Comparison of ENCODE assay signal across 1 cellular context in the genomic region with DNA sequence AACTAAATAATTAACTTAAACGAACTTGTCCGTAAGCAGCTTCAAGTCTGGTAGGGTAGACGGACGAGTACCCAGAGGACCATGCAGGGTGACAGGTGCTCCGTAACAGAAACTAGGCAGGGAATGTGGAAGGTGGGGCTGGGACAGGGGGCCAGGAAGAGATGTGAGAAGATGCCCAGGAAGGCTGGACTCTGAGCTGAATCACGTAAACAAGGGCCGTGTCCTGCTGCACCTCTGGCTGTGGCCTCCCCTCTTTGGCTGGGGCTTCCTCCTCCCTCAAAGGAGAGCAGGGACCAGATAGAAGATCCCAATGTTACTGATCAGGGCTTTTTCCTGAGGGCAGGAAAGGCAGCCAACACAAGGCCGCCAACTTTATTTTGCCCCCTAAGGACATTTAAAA.
TF ChIP-seq lines count a peak whose summit lies in the region.

No MANE protein-coding gene starts in this region.

TF ChIP-seq in IMR-90, 13 proteins besides CTCF, POLR2A, EP300 and RAD21 (continued from another document):
- no peak for TF ChIP-seq CHD1 (IDR thresholded peaks at IDR 0.05; ENCODE audit: low read depth, low read length)
- TF ChIP-seq MAZ (IDR thresholded peaks at IDR 0.05; ENCODE audit: borderline replicate concordance, low read depth, low read length): no peak
- no peak for TF ChIP-seq FOS (IDR thresholded peaks at IDR 0.05; ENCODE audit: low read depth, low read length)
- TF ChIP-seq SMC3 (IDR thresholded peaks at IDR 0.05; ENCODE audit: low read depth, low read length): no peak
- TF ChIP-seq RFX5 (IDR thresholded peaks at IDR 0.05; ENCODE audit: low read depth, low read length): no peak
- TF ChIP-seq NFE2L2 (IDR thresholded peaks at IDR 0.05; ENCODE audit: low read depth, low read length): no peak
- no peak for TF ChIP-seq MXI1 (IDR thresholded peaks at IDR 0.05; ENCODE audit: borderline replicate concordance, low read depth, low read length)
- TF ChIP-seq, protein P1, sequence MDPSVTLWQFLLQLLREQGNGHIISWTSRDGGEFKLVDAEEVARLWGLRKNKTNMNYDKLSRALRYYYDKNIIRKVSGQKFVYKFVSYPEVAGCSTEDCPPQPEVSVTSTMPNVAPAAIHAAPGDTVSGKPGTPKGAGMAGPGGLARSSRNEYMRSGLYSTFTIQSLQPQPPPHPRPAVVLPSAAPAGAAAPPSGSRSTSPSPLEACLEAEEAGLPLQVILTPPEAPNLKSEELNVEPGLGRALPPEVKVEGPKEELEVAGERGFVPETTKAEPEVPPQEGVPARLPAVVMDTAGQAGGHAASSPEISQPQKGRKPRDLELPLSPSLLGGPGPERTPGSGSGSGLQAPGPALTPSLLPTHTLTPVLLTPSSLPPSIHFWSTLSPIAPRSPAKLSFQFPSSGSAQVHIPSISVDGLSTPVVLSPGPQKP (IDR thresholded peaks at IDR 0.05; ENCODE audit: borderline replicate concordance, low read depth, low read length): no peak
- no peak for TF ChIP-seq BHLHE40 (IDR thresholded peaks at IDR 0.05; ENCODE audit: low read depth, low read length)
- TF ChIP-seq RCOR1 (IDR thresholded peaks at IDR 0.05; ENCODE audit: insufficient replicate concordance, low read length): no peak
- TF ChIP-seq, protein P2, sequence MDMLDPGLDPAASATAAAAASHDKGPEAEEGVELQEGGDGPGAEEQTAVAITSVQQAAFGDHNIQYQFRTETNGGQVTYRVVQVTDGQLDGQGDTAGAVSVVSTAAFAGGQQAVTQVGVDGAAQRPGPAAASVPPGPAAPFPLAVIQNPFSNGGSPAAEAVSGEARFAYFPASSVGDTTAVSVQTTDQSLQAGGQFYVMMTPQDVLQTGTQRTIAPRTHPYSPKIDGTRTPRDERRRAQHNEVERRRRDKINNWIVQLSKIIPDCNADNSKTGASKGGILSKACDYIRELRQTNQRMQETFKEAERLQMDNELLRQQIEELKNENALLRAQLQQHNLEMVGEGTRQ (IDR thresholded peaks at IDR 0.05; ENCODE audit: low read depth, low read length): no peak
- TF ChIP-seq MAFK (IDR thresholded peaks at IDR 0.05; ENCODE audit: low read depth, low read length): no peak
